In the genomic region with DNA sequence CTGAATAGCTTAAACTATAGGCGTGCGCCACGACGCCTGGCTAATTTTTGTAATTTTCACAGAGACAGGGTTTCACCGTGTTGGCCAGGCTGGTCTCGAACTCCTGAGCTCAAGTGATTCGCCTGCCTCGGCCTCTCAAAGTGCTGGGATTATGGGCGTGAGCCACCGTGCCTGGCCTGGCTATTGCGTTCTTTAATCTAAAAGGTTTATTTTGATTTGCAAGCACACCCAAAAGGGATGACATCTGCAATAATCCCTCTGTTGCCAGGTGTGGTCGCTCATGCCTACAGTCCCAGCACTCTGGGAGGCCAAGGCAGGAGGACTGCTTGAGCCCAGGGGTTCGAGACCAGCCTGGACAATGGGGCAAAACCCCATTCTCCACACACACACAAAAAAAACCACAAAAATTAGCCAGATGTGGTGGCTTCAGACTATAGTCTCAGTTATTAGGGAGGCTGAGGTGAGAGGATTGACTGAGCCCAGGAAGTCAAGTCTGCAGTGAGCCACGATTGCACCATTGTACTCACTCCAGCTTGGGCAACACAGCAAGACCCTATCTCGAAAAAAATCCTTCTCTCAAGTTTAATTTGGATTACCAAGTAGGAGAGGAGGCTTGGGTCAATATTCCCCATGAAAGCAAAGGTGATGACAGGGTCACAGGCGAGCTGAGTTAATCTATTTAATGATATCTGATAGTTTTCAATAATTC, we compare ENCODE assay signal across 1 cellular context.
TF ChIP-seq lines count a peak whose summit lies in the region.

No MANE protein-coding gene starts in this region.

TF ChIP-seq in HepG2, 621 proteins besides CTCF, POLR2A, EP300 and RAD21 (continued from another document and continues in another):
- TF ChIP-seq STAT5B (CRISPR knock-in tag; IDR thresholded peaks at IDR 0.05) (no peak), ZBED4 (CRISPR knock-in tag; IDR thresholded peaks at IDR 0.05; ENCODE audit: borderline replicate concordance) (no peak), MYNN (CRISPR knock-in tag; IDR thresholded peaks at IDR 0.05; ENCODE audit: low read depth) (no peak), HES4 (CRISPR knock-in tag; IDR thresholded peaks at IDR 0.05; ENCODE audit: borderline replicate concordance) (no peak), ATF2 (CRISPR knock-in tag; IDR thresholded peaks at IDR 0.05) (no peak), NCOA2 (CRISPR knock-in tag; IDR thresholded peaks at IDR 0.05) (no peak), HIC2 (CRISPR knock-in tag; IDR thresholded peaks at IDR 0.05; ENCODE audit: low read depth) (no peak), ZNF10 (CRISPR knock-in tag; IDR thresholded peaks at IDR 0.05; ENCODE audit: borderline replicate concordance, low read depth) (no peak), TOPORS (CRISPR knock-in tag; IDR thresholded peaks at IDR 0.05) (peak; percentile 28; the same call in 1 of the 2 replicates), SOX6 (IDR thresholded peaks at IDR 0.05) (no peak), SOX6 (CRISPR knock-in tag; IDR thresholded peaks at IDR 0.05) (no peak), ZNF746 (CRISPR knock-in tag; IDR thresholded peaks at IDR 0.05) (no peak), ZSCAN31 (CRISPR knock-in tag; IDR thresholded peaks at IDR 0.05; ENCODE audit: low read depth) (0 out of 2 replicates have a peak, but pooled peaks have one; percentile 57), RXRB (CRISPR knock-in tag; IDR thresholded peaks at IDR 0.05; ENCODE audit: borderline replicate concordance) (no peak), TCF7L2 (IDR thresholded peaks at IDR 0.05; ENCODE audit: low read depth, low read length) (no peak), ZNF792 (CRISPR knock-in tag; IDR thresholded peaks at IDR 0.05) (no peak), TCF12 (IDR thresholded peaks at IDR 0.05) (no peak), TCF12 (CRISPR knock-in tag; IDR thresholded peaks at IDR 0.05) (no peak), NPAS2 (CRISPR knock-in tag; IDR thresholded peaks at IDR 0.05; ENCODE audit: borderline replicate concordance) (no peak), ZNF597 (CRISPR knock-in tag; IDR thresholded peaks at IDR 0.05) (no peak), ZMYM2 (CRISPR knock-in tag; IDR thresholded peaks at IDR 0.05) (peak; percentile 87), CREM (IDR thresholded peaks at IDR 0.05) (no peak), CREM (CRISPR knock-in tag; IDR thresholded peaks at IDR 0.05) (no peak), SMARCE1 (IDR thresholded peaks at IDR 0.05; ENCODE audit: borderline replicate concordance) (no peak), KLF13 (CRISPR knock-in tag; IDR thresholded peaks at IDR 0.05) (no peak), NR2F1 (CRISPR knock-in tag; IDR thresholded peaks at IDR 0.05) (no peak), ZC3H4 (CRISPR knock-in tag; IDR thresholded peaks at IDR 0.05; ENCODE audit: borderline replicate concordance) (no peak), ISL2 (CRISPR knock-in tag; IDR thresholded peaks at IDR 0.05) (no peak), SIN3A (IDR thresholded peaks at IDR 0.05; ENCODE audit: borderline replicate concordance, low read depth, low read length) (no peak), ZNF670 (CRISPR knock-in tag; IDR thresholded peaks at IDR 0.05; ENCODE audit: borderline replicate concordance) (0 out of 2 replicates have a peak, but pooled peaks have one; percentile 40), NKX3-1 (CRISPR knock-in tag; IDR thresholded peaks at IDR 0.05) (no peak), PAX8 (CRISPR knock-in tag; IDR thresholded peaks at IDR 0.05; ENCODE audit: borderline replicate concordance) (0 out of 2 replicates have a peak, but pooled peaks have one; percentile 35), ZNF207 (IDR thresholded peaks at IDR 0.05; ENCODE audit: borderline replicate concordance) (no peak), KAT8 (CRISPR knock-in tag; IDR thresholded peaks at IDR 0.05) (no peak), AGO1 (IDR thresholded peaks at IDR 0.05; ENCODE audit: low read depth, low read length, poor library complexity, severe bottlenecking) (no peak), FOXC1 (CRISPR knock-in tag; IDR thresholded peaks at IDR 0.05; ENCODE audit: borderline replicate concordance) (no peak)
- TF ChIP-seq, protein P1, sequence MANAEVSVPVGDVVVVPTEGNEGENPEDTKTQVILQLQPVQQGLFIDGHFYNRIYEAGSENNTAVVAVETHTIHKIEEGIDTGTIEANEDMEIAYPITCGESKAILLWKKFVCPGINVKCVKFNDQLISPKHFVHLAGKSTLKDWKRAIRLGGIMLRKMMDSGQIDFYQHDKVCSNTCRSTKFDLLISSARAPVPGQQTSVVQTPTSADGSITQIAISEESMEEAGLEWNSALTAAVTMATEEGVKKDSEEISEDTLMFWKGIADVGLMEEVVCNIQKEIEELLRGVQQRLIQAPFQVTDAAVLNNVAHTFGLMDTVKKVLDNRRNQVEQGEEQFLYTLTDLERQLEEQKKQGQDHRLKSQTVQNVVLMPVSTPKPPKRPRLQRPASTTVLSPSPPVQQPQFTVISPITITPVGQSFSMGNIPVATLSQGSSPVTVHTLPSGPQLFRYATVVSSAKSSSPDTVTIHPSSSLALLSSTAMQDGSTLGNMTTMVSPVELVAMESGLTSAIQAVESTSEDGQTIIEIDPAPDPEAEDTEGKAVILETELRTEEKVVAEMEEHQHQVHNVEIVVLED (CRISPR knock-in tag; IDR thresholded peaks at IDR 0.05; ENCODE audit: borderline replicate concordance): no peak
- TF ChIP-seq, protein P2, sequence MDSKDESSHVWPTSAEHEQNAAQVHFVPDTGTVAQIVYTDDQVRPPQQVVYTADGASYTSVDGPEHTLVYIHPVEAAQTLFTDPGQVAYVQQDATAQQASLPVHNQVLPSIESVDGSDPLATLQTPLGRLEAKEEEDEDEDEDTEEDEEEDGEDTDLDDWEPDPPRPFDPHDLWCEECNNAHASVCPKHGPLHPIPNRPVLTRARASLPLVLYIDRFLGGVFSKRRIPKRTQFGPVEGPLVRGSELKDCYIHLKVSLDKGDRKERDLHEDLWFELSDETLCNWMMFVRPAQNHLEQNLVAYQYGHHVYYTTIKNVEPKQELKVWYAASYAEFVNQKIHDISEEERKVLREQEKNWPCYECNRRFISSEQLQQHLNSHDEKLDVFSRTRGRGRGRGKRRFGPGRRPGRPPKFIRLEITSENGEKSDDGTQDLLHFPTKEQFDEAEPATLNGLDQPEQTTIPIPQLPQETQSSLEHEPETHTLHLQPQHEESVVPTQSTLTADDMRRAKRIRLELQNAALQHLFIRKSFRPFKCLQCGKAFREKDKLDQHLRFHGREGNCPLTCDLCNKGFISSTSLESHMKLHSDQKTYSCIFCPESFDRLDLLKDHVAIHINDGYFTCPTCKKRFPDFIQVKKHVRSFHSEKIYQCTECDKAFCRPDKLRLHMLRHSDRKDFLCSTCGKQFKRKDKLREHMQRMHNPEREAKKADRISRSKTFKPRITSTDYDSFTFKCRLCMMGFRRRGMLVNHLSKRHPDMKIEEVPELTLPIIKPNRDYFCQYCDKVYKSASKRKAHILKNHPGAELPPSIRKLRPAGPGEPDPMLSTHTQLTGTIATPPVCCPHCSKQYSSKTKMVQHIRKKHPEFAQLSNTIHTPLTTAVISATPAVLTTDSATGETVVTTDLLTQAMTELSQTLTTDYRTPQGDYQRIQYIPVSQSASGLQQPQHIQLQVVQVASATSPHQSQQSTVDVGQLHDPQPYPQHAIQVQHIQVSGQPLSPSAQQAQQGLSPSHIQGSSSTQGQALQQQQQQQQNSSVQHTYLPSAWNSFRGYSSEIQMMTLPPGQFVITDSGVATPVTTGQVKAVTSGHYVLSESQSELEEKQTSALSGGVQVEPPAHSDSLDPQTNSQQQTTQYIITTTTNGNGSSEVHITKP (CRISPR knock-in tag; IDR thresholded peaks at IDR 0.05; ENCODE audit: low read depth): no peak
- TF ChIP-seq, protein P3, sequence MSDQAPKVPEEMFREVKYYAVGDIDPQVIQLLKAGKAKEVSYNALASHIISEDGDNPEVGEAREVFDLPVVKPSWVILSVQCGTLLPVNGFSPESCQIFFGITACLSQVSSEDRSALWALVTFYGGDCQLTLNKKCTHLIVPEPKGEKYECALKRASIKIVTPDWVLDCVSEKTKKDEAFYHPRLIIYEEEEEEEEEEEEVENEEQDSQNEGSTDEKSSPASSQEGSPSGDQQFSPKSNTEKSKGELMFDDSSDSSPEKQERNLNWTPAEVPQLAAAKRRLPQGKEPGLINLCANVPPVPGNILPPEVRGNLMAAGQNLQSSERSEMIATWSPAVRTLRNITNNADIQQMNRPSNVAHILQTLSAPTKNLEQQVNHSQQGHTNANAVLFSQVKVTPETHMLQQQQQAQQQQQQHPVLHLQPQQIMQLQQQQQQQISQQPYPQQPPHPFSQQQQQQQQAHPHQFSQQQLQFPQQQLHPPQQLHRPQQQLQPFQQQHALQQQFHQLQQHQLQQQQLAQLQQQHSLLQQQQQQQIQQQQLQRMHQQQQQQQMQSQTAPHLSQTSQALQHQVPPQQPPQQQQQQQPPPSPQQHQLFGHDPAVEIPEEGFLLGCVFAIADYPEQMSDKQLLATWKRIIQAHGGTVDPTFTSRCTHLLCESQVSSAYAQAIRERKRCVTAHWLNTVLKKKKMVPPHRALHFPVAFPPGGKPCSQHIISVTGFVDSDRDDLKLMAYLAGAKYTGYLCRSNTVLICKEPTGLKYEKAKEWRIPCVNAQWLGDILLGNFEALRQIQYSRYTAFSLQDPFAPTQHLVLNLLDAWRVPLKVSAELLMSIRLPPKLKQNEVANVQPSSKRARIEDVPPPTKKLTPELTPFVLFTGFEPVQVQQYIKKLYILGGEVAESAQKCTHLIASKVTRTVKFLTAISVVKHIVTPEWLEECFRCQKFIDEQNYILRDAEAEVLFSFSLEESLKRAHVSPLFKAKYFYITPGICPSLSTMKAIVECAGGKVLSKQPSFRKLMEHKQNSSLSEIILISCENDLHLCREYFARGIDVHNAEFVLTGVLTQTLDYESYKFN (CRISPR knock-in tag; conservative IDR thresholded peaks at IDR 0.05): no peak
- TF ChIP-seq, protein P4, sequence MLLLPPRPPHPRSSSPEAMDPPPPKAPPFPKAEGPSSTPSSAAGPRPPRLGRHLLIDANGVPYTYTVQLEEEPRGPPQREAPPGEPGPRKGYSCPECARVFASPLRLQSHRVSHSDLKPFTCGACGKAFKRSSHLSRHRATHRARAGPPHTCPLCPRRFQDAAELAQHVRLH (CRISPR knock-in tag; IDR thresholded peaks at IDR 0.05; ENCODE audit: borderline replicate concordance, low read depth): no peak
- TF ChIP-seq, protein P5, sequence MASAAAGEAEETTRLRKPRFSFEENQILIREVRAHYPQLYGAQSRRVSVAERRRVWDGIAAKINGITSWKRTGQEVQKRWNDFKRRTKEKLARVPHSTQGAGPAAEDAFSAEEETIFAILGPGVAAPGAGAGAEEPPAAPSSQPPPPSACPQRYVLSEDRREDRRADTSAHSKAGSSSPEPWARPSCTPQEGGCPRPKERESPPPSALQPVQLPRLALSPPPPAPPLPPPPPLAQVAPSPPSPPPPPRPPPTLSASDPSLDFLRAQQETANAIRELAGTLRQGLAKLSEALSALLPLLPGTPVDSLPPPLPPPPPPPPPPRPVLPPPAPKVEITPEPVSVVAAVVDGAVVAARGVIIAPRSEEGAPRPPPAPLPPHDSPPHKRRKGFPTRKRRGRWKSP (CRISPR knock-in tag; IDR thresholded peaks at IDR 0.05): no peak
